ENCODE assay signal across 1 cellular context in the genomic region with DNA sequence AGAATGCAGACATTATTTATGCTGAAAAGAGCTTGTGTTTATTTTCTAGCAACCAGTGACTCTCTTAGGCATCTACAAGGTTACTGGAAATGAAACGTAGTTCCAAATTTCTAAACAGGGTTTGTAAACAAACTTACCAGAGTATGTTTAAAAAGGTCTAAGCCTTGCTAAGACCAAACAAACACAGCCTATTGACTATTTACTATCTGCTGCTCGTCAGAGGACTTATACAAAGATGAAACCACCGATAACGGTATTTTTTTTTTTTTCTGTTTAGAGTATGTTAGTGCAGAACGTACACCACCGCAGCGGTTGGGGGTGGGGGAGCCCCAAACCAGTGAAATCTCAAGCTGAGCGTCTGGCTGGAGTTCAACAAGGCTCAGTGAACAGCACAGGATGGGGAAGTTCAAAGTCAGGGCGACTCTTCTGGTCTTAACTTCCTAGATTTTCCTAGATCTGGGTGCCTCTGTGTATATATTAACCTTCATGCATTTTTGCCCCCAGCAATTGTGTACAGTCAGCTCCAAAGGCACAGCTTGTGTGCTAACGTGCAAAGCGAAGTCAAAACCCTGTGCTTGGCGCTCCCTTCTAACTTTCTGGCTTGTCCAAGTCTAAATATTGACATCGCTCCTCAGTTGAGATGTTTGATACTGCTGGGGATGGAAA.
TF ChIP-seq lines count a peak whose summit lies in the region.

No MANE protein-coding gene starts in this region.

TF ChIP-seq in K562, 482 proteins besides CTCF, POLR2A, EP300 and RAD21 (continued from another document and continues in another):
- TF ChIP-seq, protein P1, sequence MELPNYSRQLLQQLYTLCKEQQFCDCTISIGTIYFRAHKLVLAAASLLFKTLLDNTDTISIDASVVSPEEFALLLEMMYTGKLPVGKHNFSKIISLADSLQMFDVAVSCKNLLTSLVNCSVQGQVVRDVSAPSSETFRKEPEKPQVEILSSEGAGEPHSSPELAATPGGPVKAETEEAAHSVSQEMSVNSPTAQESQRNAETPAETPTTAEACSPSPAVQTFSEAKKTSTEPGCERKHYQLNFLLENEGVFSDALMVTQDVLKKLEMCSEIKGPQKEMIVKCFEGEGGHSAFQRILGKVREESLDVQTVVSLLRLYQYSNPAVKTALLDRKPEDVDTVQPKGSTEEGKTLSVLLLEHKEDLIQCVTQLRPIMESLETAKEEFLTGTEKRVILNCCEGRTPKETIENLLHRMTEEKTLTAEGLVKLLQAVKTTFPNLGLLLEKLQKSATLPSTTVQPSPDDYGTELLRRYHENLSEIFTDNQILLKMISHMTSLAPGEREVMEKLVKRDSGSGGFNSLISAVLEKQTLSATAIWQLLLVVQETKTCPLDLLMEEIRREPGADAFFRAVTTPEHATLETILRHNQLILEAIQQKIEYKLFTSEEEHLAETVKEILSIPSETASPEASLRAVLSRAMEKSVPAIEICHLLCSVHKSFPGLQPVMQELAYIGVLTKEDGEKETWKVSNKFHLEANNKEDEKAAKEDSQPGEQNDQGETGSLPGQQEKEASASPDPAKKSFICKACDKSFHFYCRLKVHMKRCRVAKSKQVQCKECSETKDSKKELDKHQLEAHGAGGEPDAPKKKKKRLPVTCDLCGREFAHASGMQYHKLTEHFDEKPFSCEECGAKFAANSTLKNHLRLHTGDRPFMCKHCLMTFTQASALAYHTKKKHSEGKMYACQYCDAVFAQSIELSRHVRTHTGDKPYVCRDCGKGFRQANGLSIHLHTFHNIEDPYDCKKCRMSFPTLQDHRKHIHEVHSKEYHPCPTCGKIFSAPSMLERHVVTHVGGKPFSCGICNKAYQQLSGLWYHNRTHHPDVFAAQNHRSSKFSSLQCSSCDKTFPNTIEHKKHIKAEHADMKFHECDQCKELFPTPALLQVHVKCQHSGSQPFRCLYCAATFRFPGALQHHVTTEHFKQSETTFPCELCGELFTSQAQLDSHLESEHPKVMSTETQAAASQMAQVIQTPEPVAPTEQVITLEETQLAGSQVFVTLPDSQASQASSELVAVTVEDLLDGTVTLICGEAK (IDR thresholded peaks at IDR 0.05): no peak
- TF ChIP-seq, protein P1 (CRISPR knock-in tag; IDR thresholded peaks at IDR 0.05): no peak
- TF ChIP-seq, protein P2, sequence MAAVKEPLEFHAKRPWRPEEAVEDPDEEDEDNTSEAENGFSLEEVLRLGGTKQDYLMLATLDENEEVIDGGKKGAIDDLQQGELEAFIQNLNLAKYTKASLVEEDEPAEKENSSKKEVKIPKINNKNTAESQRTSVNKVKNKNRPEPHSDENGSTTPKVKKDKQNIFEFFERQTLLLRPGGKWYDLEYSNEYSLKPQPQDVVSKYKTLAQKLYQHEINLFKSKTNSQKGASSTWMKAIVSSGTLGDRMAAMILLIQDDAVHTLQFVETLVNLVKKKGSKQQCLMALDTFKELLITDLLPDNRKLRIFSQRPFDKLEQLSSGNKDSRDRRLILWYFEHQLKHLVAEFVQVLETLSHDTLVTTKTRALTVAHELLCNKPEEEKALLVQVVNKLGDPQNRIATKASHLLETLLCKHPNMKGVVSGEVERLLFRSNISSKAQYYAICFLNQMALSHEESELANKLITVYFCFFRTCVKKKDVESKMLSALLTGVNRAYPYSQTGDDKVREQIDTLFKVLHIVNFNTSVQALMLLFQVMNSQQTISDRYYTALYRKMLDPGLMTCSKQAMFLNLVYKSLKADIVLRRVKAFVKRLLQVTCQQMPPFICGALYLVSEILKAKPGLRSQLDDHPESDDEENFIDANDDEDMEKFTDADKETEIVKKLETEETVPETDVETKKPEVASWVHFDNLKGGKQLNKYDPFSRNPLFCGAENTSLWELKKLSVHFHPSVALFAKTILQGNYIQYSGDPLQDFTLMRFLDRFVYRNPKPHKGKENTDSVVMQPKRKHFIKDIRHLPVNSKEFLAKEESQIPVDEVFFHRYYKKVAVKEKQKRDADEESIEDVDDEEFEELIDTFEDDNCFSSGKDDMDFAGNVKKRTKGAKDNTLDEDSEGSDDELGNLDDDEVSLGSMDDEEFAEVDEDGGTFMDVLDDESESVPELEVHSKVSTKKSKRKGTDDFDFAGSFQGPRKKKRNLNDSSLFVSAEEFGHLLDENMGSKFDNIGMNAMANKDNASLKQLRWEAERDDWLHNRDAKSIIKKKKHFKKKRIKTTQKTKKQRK (IDR thresholded peaks at IDR 0.05; ENCODE audit: borderline replicate concordance, low read depth, low read length): no peak
- TF ChIP-seq HDAC8 (tag; IDR thresholded peaks at IDR 0.05): no peak
- peak; percentile 15 for TF ChIP-seq SMAD1 (IDR thresholded peaks at IDR 0.05; ENCODE audit: low read depth, low read length, partially characterized antibody)
- no peak for TF ChIP-seq ZNF274 (IDR thresholded peaks at IDR 0.05; ENCODE audit: borderline replicate concordance, low read depth, low read length)
- TF ChIP-seq, protein P3, sequence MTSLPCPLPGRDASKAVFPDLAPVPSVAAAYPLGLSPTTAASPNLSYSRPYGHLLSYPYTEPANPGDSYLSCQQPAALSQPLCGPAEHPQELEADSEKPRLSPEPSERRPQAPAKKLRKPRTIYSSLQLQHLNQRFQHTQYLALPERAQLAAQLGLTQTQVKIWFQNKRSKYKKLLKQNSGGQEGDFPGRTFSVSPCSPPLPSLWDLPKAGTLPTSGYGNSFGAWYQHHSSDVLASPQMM (CRISPR knock-in tag; IDR thresholded peaks at IDR 0.05): no peak
- TF ChIP-seq HNRNPH1 (optimal IDR thresholded peaks at IDR 0.05; ENCODE audit: low read depth, low read length): no peak
- no peak for TF ChIP-seq MIER1 (IDR thresholded peaks at IDR 0.05; ENCODE audit: low read depth)
- 0 out of 2 replicates have a peak, but pooled peaks have one; percentile 14 for TF ChIP-seq ADNP (tag; IDR thresholded peaks at IDR 0.05)
- TF ChIP-seq SMAD4 (CRISPR knock-in tag; conservative IDR thresholded peaks at IDR 0.05): peak; percentile 13; the same call in 1 of the 2 replicates
- peak; percentile 31; the same call in 1 of the 2 replicates for TF ChIP-seq SOX6 (IDR thresholded peaks at IDR 0.05)
- no peak for TF ChIP-seq SRF (CRISPR knock-in tag; IDR thresholded peaks at IDR 0.05)
- no peak for TF ChIP-seq NFE2 (IDR thresholded peaks at IDR 0.05; ENCODE audit: low read depth)
- TF ChIP-seq RCOR1 (IDR thresholded peaks at IDR 0.05; ENCODE audit: borderline replicate concordance in 1 of 2, low read depth in 2 of 2, low read length in 2 of 2): peak in 1 of 2 experiments; percentile 55; a peak in 1 of 4 replicates
- no peak for TF ChIP-seq NR2C2 (CRISPR knock-in tag; IDR thresholded peaks at IDR 0.05)
- TF ChIP-seq NR2C2 (tag; IDR thresholded peaks at IDR 0.05): no peak
- no peak for TF ChIP-seq RNF2 (IDR thresholded peaks at IDR 0.05)
- no peak for TF ChIP-seq ZNF76 (CRISPR knock-in tag; IDR thresholded peaks at IDR 0.05; ENCODE audit: borderline replicate concordance)
- TF ChIP-seq PHB (CRISPR knock-in tag; IDR thresholded peaks at IDR 0.05): no peak
- no peak for TF ChIP-seq TCF7L2 (IDR thresholded peaks at IDR 0.05; ENCODE audit: low read depth, low read length)
- TF ChIP-seq ZNF384 (IDR thresholded peaks at IDR 0.05; ENCODE audit: low read depth, low read length): peak; percentile 88
- TF ChIP-seq HDAC6 (IDR thresholded peaks at IDR 0.05; ENCODE audit: low read depth, low read length): no peak
- 0 out of 2 replicates have a peak, but pooled peaks have one; percentile 26 for TF ChIP-seq ZBTB17 (CRISPR knock-in tag; IDR thresholded peaks at IDR 0.05)
- TF ChIP-seq, protein P4, sequence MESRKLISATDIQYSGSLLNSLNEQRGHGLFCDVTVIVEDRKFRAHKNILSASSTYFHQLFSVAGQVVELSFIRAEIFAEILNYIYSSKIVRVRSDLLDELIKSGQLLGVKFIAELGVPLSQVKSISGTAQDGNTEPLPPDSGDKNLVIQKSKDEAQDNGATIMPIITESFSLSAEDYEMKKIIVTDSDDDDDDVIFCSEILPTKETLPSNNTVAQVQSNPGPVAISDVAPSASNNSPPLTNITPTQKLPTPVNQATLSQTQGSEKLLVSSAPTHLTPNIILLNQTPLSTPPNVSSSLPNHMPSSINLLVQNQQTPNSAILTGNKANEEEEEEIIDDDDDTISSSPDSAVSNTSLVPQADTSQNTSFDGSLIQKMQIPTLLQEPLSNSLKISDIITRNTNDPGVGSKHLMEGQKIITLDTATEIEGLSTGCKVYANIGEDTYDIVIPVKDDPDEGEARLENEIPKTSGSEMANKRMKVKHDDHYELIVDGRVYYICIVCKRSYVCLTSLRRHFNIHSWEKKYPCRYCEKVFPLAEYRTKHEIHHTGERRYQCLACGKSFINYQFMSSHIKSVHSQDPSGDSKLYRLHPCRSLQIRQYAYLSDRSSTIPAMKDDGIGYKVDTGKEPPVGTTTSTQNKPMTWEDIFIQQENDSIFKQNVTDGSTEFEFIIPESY (CRISPR knock-in tag; IDR thresholded peaks at IDR 0.05): 0 out of 2 replicates have a peak, but pooled peaks have one; percentile 6
- peak; percentile 42 for TF ChIP-seq ZFP36 (IDR thresholded peaks at IDR 0.05; ENCODE audit: low read depth, low read length, partially characterized antibody)
- no peak for TF ChIP-seq HDAC3 (IDR thresholded peaks at IDR 0.05; ENCODE audit: borderline replicate concordance, partially characterized antibody)
- no peak for TF ChIP-seq ESRRB (CRISPR knock-in tag; IDR thresholded peaks at IDR 0.05; ENCODE audit: borderline replicate concordance)
- no peak for TF ChIP-seq BHLHE40 (IDR thresholded peaks at IDR 0.05; ENCODE audit: low read length)
- TF ChIP-seq SMARCB1 (IDR thresholded peaks at IDR 0.05; ENCODE audit: insufficient read length, low read depth): no peak
- TF ChIP-seq, protein P5, sequence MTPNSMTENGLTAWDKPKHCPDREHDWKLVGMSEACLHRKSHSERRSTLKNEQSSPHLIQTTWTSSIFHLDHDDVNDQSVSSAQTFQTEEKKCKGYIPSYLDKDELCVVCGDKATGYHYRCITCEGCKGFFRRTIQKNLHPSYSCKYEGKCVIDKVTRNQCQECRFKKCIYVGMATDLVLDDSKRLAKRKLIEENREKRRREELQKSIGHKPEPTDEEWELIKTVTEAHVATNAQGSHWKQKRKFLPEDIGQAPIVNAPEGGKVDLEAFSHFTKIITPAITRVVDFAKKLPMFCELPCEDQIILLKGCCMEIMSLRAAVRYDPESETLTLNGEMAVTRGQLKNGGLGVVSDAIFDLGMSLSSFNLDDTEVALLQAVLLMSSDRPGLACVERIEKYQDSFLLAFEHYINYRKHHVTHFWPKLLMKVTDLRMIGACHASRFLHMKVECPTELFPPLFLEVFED (CRISPR knock-in tag; conservative IDR thresholded peaks at IDR 0.05): no peak
- no peak for TF ChIP-seq ARHGAP35 (IDR thresholded peaks at IDR 0.05; ENCODE audit: partially characterized antibody)
- TF ChIP-seq, protein P6, sequence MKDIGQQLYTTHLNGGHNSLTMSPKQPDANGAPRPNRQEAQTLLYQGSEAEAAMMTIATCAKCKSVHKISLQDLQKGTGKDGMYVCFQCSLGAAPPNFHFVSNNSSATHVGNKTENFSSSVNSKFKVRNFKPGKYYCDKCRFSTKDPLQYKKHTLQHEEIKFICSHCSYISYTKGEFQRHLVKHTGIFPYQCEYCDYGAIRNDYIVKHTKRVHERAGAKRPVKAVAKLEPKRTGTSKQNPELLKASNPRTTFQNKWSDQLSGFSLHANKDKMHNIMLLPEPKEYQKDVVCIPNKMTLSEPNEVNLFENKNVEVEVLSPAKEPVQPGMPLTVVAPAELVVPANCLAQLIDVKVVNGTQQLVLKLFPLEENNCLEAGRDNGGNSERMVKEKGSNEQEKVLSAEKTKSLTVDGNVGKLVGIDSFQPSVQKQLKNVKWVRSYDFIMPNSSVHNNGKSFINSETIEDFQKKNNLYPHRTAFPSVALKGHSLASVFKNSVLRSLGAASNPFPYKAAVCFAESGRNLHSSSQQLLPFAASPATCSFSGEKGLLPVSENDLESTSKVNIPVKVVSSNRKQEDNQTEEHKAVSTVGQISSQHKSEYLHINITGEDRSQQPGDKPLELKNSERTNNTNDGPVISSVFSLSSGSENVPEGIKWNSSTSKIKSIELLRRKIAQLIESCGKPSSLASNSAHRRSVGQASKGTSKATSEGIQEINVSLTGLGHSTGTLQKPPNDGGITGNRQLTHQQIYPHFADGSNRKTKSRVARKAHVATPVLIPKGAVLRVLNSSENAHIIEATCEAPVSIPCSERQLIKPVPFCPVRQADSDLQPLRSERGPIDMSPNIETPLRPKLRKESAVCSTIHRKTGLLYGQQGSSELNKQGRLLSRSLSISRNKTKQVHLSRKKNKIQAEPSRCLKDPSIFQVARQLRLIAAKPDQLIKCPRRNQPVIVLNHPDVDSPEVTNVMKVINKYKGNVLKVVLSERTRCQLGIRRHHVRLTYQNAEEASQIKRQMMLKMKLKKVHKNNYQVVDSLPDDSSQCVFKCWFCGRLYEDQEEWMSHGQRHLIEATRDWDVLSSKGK (CRISPR knock-in tag; IDR thresholded peaks at IDR 0.05): no peak
- TF ChIP-seq ZNF41 (CRISPR knock-in tag; conservative IDR thresholded peaks at IDR 0.05): no peak
- TF ChIP-seq MEF2D (tag; conservative IDR thresholded peaks at IDR 0.05; ENCODE audit: low read depth): no peak
- no peak for TF ChIP-seq CBX3 (IDR thresholded peaks at IDR 0.05; ENCODE audit: borderline replicate concordance in 1 of 2, low read length in 2 of 2)
- TF ChIP-seq, protein P7, sequence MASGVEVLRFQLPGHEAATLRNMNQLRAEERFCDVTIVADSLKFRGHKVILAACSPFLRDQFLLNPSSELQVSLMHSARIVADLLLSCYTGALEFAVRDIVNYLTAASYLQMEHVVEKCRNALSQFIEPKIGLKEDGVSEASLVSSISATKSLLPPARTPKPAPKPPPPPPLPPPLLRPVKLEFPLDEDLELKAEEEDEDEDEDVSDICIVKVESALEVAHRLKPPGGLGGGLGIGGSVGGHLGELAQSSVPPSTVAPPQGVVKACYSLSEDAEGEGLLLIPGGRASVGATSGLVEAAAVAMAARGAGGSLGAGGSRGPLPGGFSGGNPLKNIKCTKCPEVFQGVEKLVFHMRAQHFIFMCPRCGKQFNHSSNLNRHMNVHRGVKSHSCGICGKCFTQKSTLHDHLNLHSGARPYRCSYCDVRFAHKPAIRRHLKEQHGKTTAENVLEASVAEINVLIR (CRISPR knock-in tag; IDR thresholded peaks at IDR 0.05): no peak
- TF ChIP-seq ZNF347 (CRISPR knock-in tag; IDR thresholded peaks at IDR 0.05; ENCODE audit: low read depth): no peak
